In genomic region chr7:47786557-47787248, GRCh38 we compare ENCODE assay signal across 9 cellular contexts.
DNase-seq lines count a peak whose midpoint lies in the region; ATAC-seq lines count a peak whose summit lies in the region.
"Had no signal": no experiment of that assay in that cellular context is flagged by ENCODE, and none has a peak within 500 bp of the region (broad histone marks: within the 10 kb centered on the region; RNA-seq: fewer than 3 reads in every experiment).

No MANE protein-coding gene starts in this region.

- POLR2A ChIA-PET in activated CD4-positive, alpha-beta T cell treated with anti-CD3 and anti-CD28 coated beads, Interleukin-2, amount 10 ng/mL, durations not matched to agents 7 days and 5 days (lab: Charles Lee), result no interaction called here

- intact Hi-C loops in Right ventricle myocardium inferior (cut with DNase I) (no loop called here), cardiac septum (cut with DNase I) (no loop called here)

- no peak for DNase-seq in Right ventricle myocardium inferior (ENCODE audit: missing footprints)
- DNase-seq in cardiac septum (ENCODE audit: low spot score), result no peak
- DNase-seq in ecto neural progenitor cell (ENCODE audit: low spot score), result peak; percentile 55
- DNase-seq in NCI-H526 (lab: John Stamatoyannopoulos, UW), result no peak
- no peak for DNase-seq in activated CD4-positive, alpha-beta T cell treated with anti-CD3 and anti-CD28 coated beads, Interleukin-2, amount 10 ng/mL, durations not matched to agents 7 days and 5 days

- CTCF ChIA-PET in activated CD4-positive, alpha-beta T cell treated with anti-CD3 and anti-CD28 coated beads, Interleukin-2, amount 10 ng/mL, durations not matched to agents 7 days and 5 days (lab: Charles Lee), result no interaction called here

- H3K4me1 ChIP-seq in mesodermal cell (ENCODE audit: control insufficient read depth, insufficient read depth, low read length, poor library complexity, severe bottlenecking), result peaks cover 47% of the 10 kb centered on the region

- no peaks in the 10 kb centered on the region for H3K4me1 Mint-ChIP-seq in activated CD4-positive, alpha-beta T cell treated with anti-CD3 and anti-CD28 coated beads, Interleukin-2, amount 10 ng/mL, durations not matched to agents 7 days and 5 days

- peak overlapping the region; percentile 97 for H3K27ac ChIP-seq in mesodermal cell (ENCODE audit: low read depth, low read length, severe bottlenecking)
- H3K27ac ChIP-seq: C4-2B had no signal

- ATAC-seq in Right ventricle myocardium inferior (peak; percentile 71), HG03196 (IDR thresholded peaks at IDR 0.05; ENCODE audit: unreplicated experiment) (no peak), HG02840 (IDR thresholded peaks at IDR 0.05; ENCODE audit: low FRiP score, unreplicated experiment) (no peak)

- WGBS in mesodermal cell (ENCODE audit: insufficient coverage in 2 of 2), 2 experiments, result 26 to 36% methylated on average over 4 to 6 of the region's 11 CpGs

- H3K27ac Mint-ChIP-seq in activated CD4-positive, alpha-beta T cell treated with anti-CD3 and anti-CD28 coated beads, Interleukin-2, amount 10 ng/mL, durations not matched to agents 7 days and 5 days, result no peak overlapping the region

- no peaks in the 10 kb centered on the region for H3K36me3 Mint-ChIP-seq in activated CD4-positive, alpha-beta T cell treated with anti-CD3 and anti-CD28 coated beads, Interleukin-2, amount 10 ng/mL, durations not matched to agents 7 days and 5 days (ENCODE audit: low read depth)

- no peak overlapping the region for H3K4me3 ChIP-seq in mesodermal cell (ENCODE audit: extremely low read depth, insufficient read depth, low read length, poor library complexity, severe bottlenecking)

- no peaks in the 10 kb centered on the region for H3K27me3 Mint-ChIP-seq in activated CD4-positive, alpha-beta T cell treated with anti-CD3 and anti-CD28 coated beads, Interleukin-2, amount 10 ng/mL, durations not matched to agents 7 days and 5 days

- H3K9me3 Mint-ChIP-seq in activated CD4-positive, alpha-beta T cell treated with anti-CD3 and anti-CD28 coated beads, Interleukin-2, amount 10 ng/mL, durations not matched to agents 7 days and 5 days, result no peaks in the 10 kb centered on the region

- H3K36me3 ChIP-seq in mesodermal cell (ENCODE audit: control insufficient read depth, insufficient read depth, low read length), result no peaks in the 10 kb centered on the region

- no peaks in the 10 kb centered on the region for H3K9me3 ChIP-seq in mesodermal cell (ENCODE audit: control insufficient read depth, low read length)

- H3K4me3 Mint-ChIP-seq in activated CD4-positive, alpha-beta T cell treated with anti-CD3 and anti-CD28 coated beads, Interleukin-2, amount 10 ng/mL, durations not matched to agents 7 days and 5 days, result no peak overlapping the region
